In genomic region chr12:52087961-52088820, GRCh38 we compare ENCODE assay signal across 15 cellular contexts. TPM values are rescaled to one million over a fixed set of nuclear protein-coding genes. Genes with fewer than 3 reads are reported as not detected.
DNase-seq lines count a peak whose midpoint lies in the region; ATAC-seq, FAIRE-seq and TF ChIP-seq lines count a peak whose summit lies in the region.
"Had no signal": no experiment of that assay in that cellular context is flagged by ENCODE, and none has a peak within 500 bp of the region (broad histone marks: within the 10 kb centered on the region; RNA-seq: fewer than 3 reads in every experiment).

No MANE protein-coding gene starts in this region.

- no peak overlapping the region for H3K18ac ChIP-seq in H1 (ENCODE audit: extremely low read depth, low read length)

- H4K8ac ChIP-seq in H1 (ENCODE audit: extremely low read depth, insufficient read depth, low read length) = no peak overlapping the region

- H3K36me3 Mint-ChIP-seq in Calu3 (ENCODE audit: insufficient read depth, unreplicated experiment) = no peaks in the 10 kb centered on the region

- H3K14ac ChIP-seq in H1 (ENCODE audit: insufficient read length) = no peak overlapping the region

- no peak for TF ChIP-seq EP300 in H1 (IDR thresholded peaks at IDR 0.05; ENCODE audit: borderline replicate concordance in 1 of 2, low read depth in 2 of 2, low read length in 2 of 2)
- TF ChIP-seq EP300 in suprapubic skin (IDR thresholded peaks at IDR 0.05) = no peak

- intact Hi-C loops in Calu3 (cut with micrococcal nuclease; ENCODE audit: unreplicated experiment) = no loop called here

- no peak overlapping the region for H3K4me3 Mint-ChIP-seq in Calu3 (ENCODE audit: low read depth, unreplicated experiment)
- H3K4me3 Mint-ChIP-seq: activated naive CD4-positive, alpha-beta T cell treated with anti-CD3 and anti-CD28 coated beads for 36 hours had no signal

- no peak overlapping the region for H2AFZ ChIP-seq in H1 (ENCODE audit: low read length)
- no peak overlapping the region for H2AFZ ChIP-seq in MM.1S (ENCODE audit: low read length)

- H3K23me2 ChIP-seq in H1 (ENCODE audit: low read depth, low read length) = no peaks in the 10 kb centered on the region

- H4K20me1 ChIP-seq in H1 (replicated peaks in 1 of 2; ENCODE audit: control insufficient read depth in 1 of 2, insufficient read depth in 2 of 2, low read length in 2 of 2) (no peaks in the 10 kb centered on the region), MM.1S (ENCODE audit: insufficient read depth, low read length) (no peaks in the 10 kb centered on the region)

- peaks cover 66% of the 10 kb centered on the region for H3K27me3 Mint-ChIP-seq in Calu3 (ENCODE audit: unreplicated experiment)

- H3K27ac ChIP-seq in H1 (ENCODE audit: low read depth, low read length) (no peak overlapping the region), suprapubic skin (no peak overlapping the region), MM.1S (ENCODE audit: low read length) (no peak overlapping the region)
- H3K27ac ChIP-seq: RWPE1 had no signal

- no peak overlapping the region for H2AK5ac ChIP-seq in H1 (ENCODE audit: low read depth, low read length)

- BruUV-seq in Calu3 (replicated peaks; lab: Mats Ljungman, UMichigan) = no TSS peak

- no peaks in the 10 kb centered on the region for H3K9me3 Mint-ChIP-seq in Calu3 (ENCODE audit: low read depth, unreplicated experiment)
- H3K9me3 Mint-ChIP-seq: activated naive CD4-positive, alpha-beta T cell treated with anti-CD3 and anti-CD28 coated beads for 36 hours had no signal

- no peak for TF ChIP-seq POLR2A in H1 (IDR thresholded peaks at IDR 0.05; ENCODE audit: control extremely low read depth in 1 of 2, low read depth in 2 of 2, low read length in 2 of 2)
- TF ChIP-seq POLR2A in suprapubic skin (IDR thresholded peaks at IDR 0.05) = no peak

- no peak for FAIRE-seq in H1 (lab: Jason Lieb, UNC)

- no peak for TF ChIP-seq RAD21 in H1 (IDR thresholded peaks at IDR 0.05 in 1 of 2, conservative IDR thresholded peaks at IDR 0.05 in 1 of 2; ENCODE audit: low read depth in 2 of 2, low read length in 2 of 2)

- no peak overlapping the region for H2BK15ac ChIP-seq in H1 (ENCODE audit: low read length)

- H2BK5ac ChIP-seq in H1 (ENCODE audit: low read depth, low read length) = no peak overlapping the region

- no peak overlapping the region for H3K27ac Mint-ChIP-seq in Calu3 (ENCODE audit: unreplicated experiment)
- H3K27ac Mint-ChIP-seq: activated naive CD4-positive, alpha-beta T cell treated with anti-CD3 and anti-CD28 coated beads for 36 hours had no signal

- no peaks in the 10 kb centered on the region; the same call in 1 of the 2 replicates for H3K79me1 ChIP-seq in H1 (ENCODE audit: low read depth, low read length)

- H3K79me2 ChIP-seq in H1 (ENCODE audit: control insufficient read depth in 1 of 2, insufficient read depth in 2 of 2, low read length in 2 of 2) (no peaks in the 10 kb centered on the region), MM.1S (ENCODE audit: low read length) (no peaks in the 10 kb centered on the region)

- H2BK20ac ChIP-seq in H1 (ENCODE audit: low read length) = no peak overlapping the region

- H3K56ac ChIP-seq in H1 (replicated peaks; ENCODE audit: insufficient read length, low read depth, low read length) = no peak overlapping the region

- H3F3A ChIP-seq in MM.1S (ENCODE audit: insufficient read depth, low read length) = no peaks in the 10 kb centered on the region

- no peak overlapping the region for H2BK120ac ChIP-seq in H1 (replicated peaks; ENCODE audit: low read depth, low read length)

- H3K9ac ChIP-seq in H1 (replicated peaks in 1 of 4; ENCODE audit: extremely low read depth in 1 of 4, low read depth in 3 of 4, low read length in 3 of 4) (no peak overlapping the region; a peak in 1 of 7 replicates), MM.1S (ENCODE audit: low read length) (no peak overlapping the region)

- H4K5ac ChIP-seq in H1 (ENCODE audit: insufficient read length, low read depth, low read length) = no peak overlapping the region

- no peak overlapping the region for H4K91ac ChIP-seq in H1 (replicated peaks; ENCODE audit: insufficient read length, low read length)

- H3K36me3 ChIP-seq in H1 (ENCODE audit: control insufficient read depth in 2 of 4, insufficient read depth in 4 of 4, low read length in 3 of 4) = no peaks in the 10 kb centered on the region
- no peaks in the 10 kb centered on the region for H3K36me3 ChIP-seq in suprapubic skin
- H3K36me3 ChIP-seq in MM.1S (replicated peaks; ENCODE audit: insufficient read depth, low read length) = no peaks in the 10 kb centered on the region

- TF ChIP-seq CTCF in H1 (IDR thresholded peaks at IDR 0.05; ENCODE audit: control extremely low read depth in 1 of 3, insufficient read depth in 1 of 3, low read depth in 1 of 3, low read length in 3 of 3) = no peak
- no peak for TF ChIP-seq CTCF in suprapubic skin (IDR thresholded peaks at IDR 0.05)
- no peak for TF ChIP-seq CTCF in Calu3 (IDR thresholded peaks at IDR 0.05; ENCODE audit: unreplicated experiment)
- no peak for TF ChIP-seq CTCF in MM.1S (IDR thresholded peaks at IDR 0.05; ENCODE audit: low read length)

- H3K4me3 ChIP-seq in H1 (ENCODE audit: extremely low read depth in 1 of 4, insufficient read depth in 2 of 4, low read depth in 3 of 4, low read length in 4 of 4) = no peak overlapping the region
- H3K4me3 ChIP-seq in suprapubic skin = no peak overlapping the region
- H3K4me3 ChIP-seq in MM.1S (ENCODE audit: low read length) = no peak overlapping the region
- H3K4me3 ChIP-seq: lung had no signal

- no peaks in the 10 kb centered on the region for H3K27me3 ChIP-seq in H1 (replicated peaks in 1 of 4; ENCODE audit: control insufficient read depth in 3 of 4, extremely low read depth in 1 of 4, insufficient read depth in 3 of 4, low read length in 3 of 4)
- H3K27me3 ChIP-seq in suprapubic skin = peaks cover 45% of the 10 kb centered on the region
- peaks cover 21% of the 10 kb centered on the region for H3K27me3 ChIP-seq in MM.1S (replicated peaks; ENCODE audit: insufficient read depth, low read length)

- H3K4me1 ChIP-seq in H1 (replicated peaks in 1 of 4; ENCODE audit: control insufficient read depth in 3 of 4, insufficient read depth in 4 of 4, low read length in 3 of 4) (peaks cover 0 to 1% (median 0%) of the 10 kb centered on the region in 4 experiments; a peak in 2 of 7 replicates), suprapubic skin (peaks cover 3% of the 10 kb centered on the region), MM.1S (ENCODE audit: low read length) (peaks cover 2% of the 10 kb centered on the region; the same call in 1 of the 2 replicates)

- H3K9me3 ChIP-seq in H1 (ENCODE audit: insufficient read depth in 2 of 2, low read depth in 1 of 2, low read length in 1 of 2) = no peaks in the 10 kb centered on the region
- H3K9me3 ChIP-seq in suprapubic skin = no peaks in the 10 kb centered on the region
- H3K9me3 ChIP-seq in MM.1S (replicated peaks; ENCODE audit: insufficient read depth, low read length) = no peaks in the 10 kb centered on the region

- peak; percentile 6 for DNase-seq in COLO668 (lab: John Stamatoyannopoulos, UW; ENCODE audit: unreplicated experiment)
- DNase-seq in H1 (ENCODE audit: low read depth in 1 of 2, low spot score in 2 of 2) = no peak
- no peak for DNase-seq in suprapubic skin (ENCODE audit: low spot score in 2 of 2)
- no peak for DNase-seq in Calu3
- DNase-seq in MM.1S = no peak
- no peak for DNase-seq in NCI-H748 treated with DMSO at 0.1 percent for 48 hours (lab: John Stamatoyannopoulos, UW)
- DNase-seq: activated naive CD4-positive, alpha-beta T cell treated with anti-CD3 and anti-CD28 coated beads for 36 hours; COR-L47 had no signal

- H2BK12ac ChIP-seq in H1 (ENCODE audit: low read depth, low read length) = peak overlapping the region; percentile 39

- no peak overlapping the region for H3K23ac ChIP-seq in H1 (ENCODE audit: insufficient read length)

- ATAC-seq in GM19035 (IDR thresholded peaks at IDR 0.05; ENCODE audit: unreplicated experiment) = peak; percentile 50
- ATAC-seq in HG03342 (IDR thresholded peaks at IDR 0.05; ENCODE audit: unreplicated experiment) = peak; percentile 65
- ATAC-seq: right cardiac atrium had no signal

- H3K4ac ChIP-seq in H1 (replicated peaks; ENCODE audit: insufficient read length, low read depth, low read length) = no peak overlapping the region

- 79% methylated on average over 15 of the region's 20 CpGs; no CpG with 5 or more reads in 1 of the 2 experiments for WGBS in H1 (ENCODE audit: extremely low coverage in 1 of 2, insufficient coverage in 1 of 2, insufficient read length in 1 of 2, insufficient replicate concordance in 2 of 2, low coverage in 1 of 2, low lambda C conversion rate in 2 of 2, missing lambda C conversion rate in 1 of 2), 2 experiments
- 68% methylated on average over 19 of the region's 20 CpGs for WGBS in suprapubic skin

- H3K4me2 ChIP-seq in H1 (ENCODE audit: insufficient read depth in 1 of 2, low read depth in 2 of 2, low read length in 2 of 2) (no peak overlapping the region), MM.1S (ENCODE audit: low read depth, low read length) (no peak overlapping the region)

- peaks cover 6% of the 10 kb centered on the region for H3K4me1 Mint-ChIP-seq in Calu3 (ENCODE audit: low read depth, unreplicated experiment)

- POLR2A ChIA-PET in H1 (lab: Charles Lee; ENCODE audit: partially characterized antibody) = interaction anchor here (0.6 to 2.1 kb wide), 3 partner anchors 8 to 1107 kb away, joined by 3 to 7 read pairs (median 4); partner anchors contain the start of gene SMIM41

- CTCF ChIA-PET in H1 (lab: Charles Lee; ENCODE audit: partially characterized antibody) (interaction anchor here (0.7 to 11.5 kb wide), 9 partner anchors 8 to 97 kb away, joined by 3 to 205 read pairs (median 6); partner anchors contain the start of genes ATG101 and SMIM41), Calu3 (lab: Charles Lee) (interaction anchor here (0.8 kb wide), 1 partner anchor 63 kb away, joined by 3 read pairs; no protein-coding TSS in a partner anchor)

- no peaks in the 10 kb centered on the region for H3K9me2 ChIP-seq in MM.1S (replicated peaks; ENCODE audit: insufficient read depth, low read length)

RNA-seq across cellular contexts. Expression of gene SMIM41, which starts 8.7 kb away (rescaled TPM):
- 0.28 and 0.31 TPM in 2 replicates for total RNA-seq in H1 (2021; fragmentation: NEBNext Ultra II Directional; extraction: Animal tissue kit (Norgen Biotek cat#: 25700))
- polyA plus RNA-seq in H1 (2011; rRNA removed) = 0.91 and 0.98 TPM in 2 replicates
- polyA plus RNA-seq in H1 (2011; cell fraction: cytosol; rRNA removed) = 0.66 TPM
- polyA plus RNA-seq in H1 (2011; cell fraction: nucleus; rRNA removed) = 0.74 TPM
- 0.20 to 0.56 TPM (median 0.46 TPM) in 3 of 4 replicates, not detected in the other for polyA plus RNA-seq in H1 (2012, experiment 1 of 2)
- polyA plus RNA-seq in H1 (2012, experiment 2 of 2) = 0.42 TPM
- polyA plus RNA-seq in H1 (2013, experiment 1 of 2) = 0.08 TPM
- 0.07 TPM for polyA plus RNA-seq in H1 (2013, experiment 2 of 2)
- polyA minus RNA-seq in H1 (2011; rRNA and poly(A)+ RNA removed) = 0.54 TPM in 1 of 2 replicates, not detected in the other
- polyA minus RNA-seq in H1 (2011; cell fraction: cytosol; rRNA and poly(A)+ RNA removed) = not detected
- polyA minus RNA-seq in H1 (2011; cell fraction: nucleus; rRNA and poly(A)+ RNA removed) = 0.70 TPM
- total RNA-seq in suprapubic skin = under 1 TPM in 2 of 4 donors, not detected in 2; 0.51 to 0.57 TPM
- total RNA-seq in Calu3 (2022) = not detected in 2 replicates
- total RNA-seq: activated naive CD4-positive, alpha-beta T cell treated with anti-CD3 and anti-CD28 coated beads for 36 hours; glomerular endothelial cell; MCF 10A had no signal

RNA-seq across cellular contexts. Expression of gene ATG101, which starts 18.4 kb away (rescaled TPM):
- 48.9 and 49.8 TPM in 2 replicates for total RNA-seq in H1 (2021; fragmentation: NEBNext Ultra II Directional; extraction: Animal tissue kit (Norgen Biotek cat#: 25700))
- polyA plus RNA-seq in H1 (2011; rRNA removed) = 55.9 and 64.9 TPM in 2 replicates
- polyA plus RNA-seq in H1 (2011; cell fraction: cytosol; rRNA removed) = 105 TPM
- polyA plus RNA-seq in H1 (2011; cell fraction: nucleus; rRNA removed) = 55.5 TPM
- polyA plus RNA-seq in H1 (2012, experiment 1 of 2) = 46.4 to 65.2 TPM (median 63.9 TPM) in 4 replicates
- polyA plus RNA-seq in H1 (2012, experiment 2 of 2) = 60.3 TPM
- polyA plus RNA-seq in H1 (2013, experiment 1 of 2) = 25.2 TPM
- polyA plus RNA-seq in H1 (2013, experiment 2 of 2) = 27.1 TPM
- polyA minus RNA-seq in H1 (2011; rRNA and poly(A)+ RNA removed) = 44.4 and 61.4 TPM in 2 replicates
- polyA minus RNA-seq in H1 (2011; cell fraction: cytosol; rRNA and poly(A)+ RNA removed) = 20.8 TPM
- 15.7 TPM for polyA minus RNA-seq in H1 (2011; cell fraction: nucleus; rRNA and poly(A)+ RNA removed)
- total RNA-seq in suprapubic skin (10 to 100 TPM; 39.5 to 76.1 (median 56.5) TPM), Calu3 (2022) (32.8 and 35.0 TPM in 2 replicates)

RNA-seq across cellular contexts. Expression of gene NR4A1, which starts 36.9 kb away (rescaled TPM):
- total RNA-seq in H1 (2021; fragmentation: NEBNext Ultra II Directional; extraction: Animal tissue kit (Norgen Biotek cat#: 25700)) = 18.7 and 19.3 TPM in 2 replicates
- 23.3 and 36.0 TPM in 2 replicates for polyA plus RNA-seq in H1 (2011; rRNA removed)
- polyA plus RNA-seq in H1 (2011; cell fraction: cytosol; rRNA removed) = 17.3 TPM
- polyA plus RNA-seq in H1 (2011; cell fraction: nucleus; rRNA removed) = 42.1 TPM
- polyA plus RNA-seq in H1 (2012, experiment 1 of 2) = 13.7 to 17.2 TPM (median 14.8 TPM) in 4 replicates
- polyA plus RNA-seq in H1 (2012, experiment 2 of 2) = 12.5 TPM
- 19.7 TPM for polyA plus RNA-seq in H1 (2013, experiment 1 of 2)
- 19.0 TPM for polyA plus RNA-seq in H1 (2013, experiment 2 of 2)
- polyA minus RNA-seq in H1 (2011; rRNA and poly(A)+ RNA removed) = 5.1 and 8.0 TPM in 2 replicates
- 14.5 TPM for polyA minus RNA-seq in H1 (2011; cell fraction: cytosol; rRNA and poly(A)+ RNA removed)
- polyA minus RNA-seq in H1 (2011; cell fraction: nucleus; rRNA and poly(A)+ RNA removed) = 11.1 TPM
- total RNA-seq in suprapubic skin (100 to 1,000 TPM; 141 to 775 (median 422) TPM), Calu3 (2022) (18.0 and 18.9 TPM in 2 replicates)
